1 cellular context compared by ENCODE assay signal in the genomic region with DNA sequence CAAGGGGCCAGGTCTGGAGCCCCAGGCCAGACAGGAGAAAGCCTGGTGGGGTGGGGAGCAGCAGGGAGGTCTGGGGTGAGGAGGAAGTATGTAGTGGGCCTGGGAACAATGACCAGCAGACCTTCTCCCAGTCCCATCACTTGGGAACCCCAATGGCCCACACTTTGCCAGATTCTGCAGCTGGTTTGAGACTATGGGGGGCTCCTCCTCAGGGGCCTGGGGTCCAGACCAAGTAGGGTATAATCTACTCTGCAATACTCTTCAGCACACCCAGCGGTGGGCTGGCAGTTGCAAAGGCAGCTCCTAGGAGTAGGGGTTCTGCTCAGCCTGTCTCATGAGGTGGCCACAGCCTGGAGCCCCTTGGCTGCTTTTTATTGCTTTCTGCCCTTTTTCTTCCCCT.
TF ChIP-seq lines count a peak whose summit lies in the region.

No MANE protein-coding gene starts in this region.

TF ChIP-seq in H1, 55 proteins besides CTCF, POLR2A, EP300 and RAD21:
- TF ChIP-seq, protein P1, sequence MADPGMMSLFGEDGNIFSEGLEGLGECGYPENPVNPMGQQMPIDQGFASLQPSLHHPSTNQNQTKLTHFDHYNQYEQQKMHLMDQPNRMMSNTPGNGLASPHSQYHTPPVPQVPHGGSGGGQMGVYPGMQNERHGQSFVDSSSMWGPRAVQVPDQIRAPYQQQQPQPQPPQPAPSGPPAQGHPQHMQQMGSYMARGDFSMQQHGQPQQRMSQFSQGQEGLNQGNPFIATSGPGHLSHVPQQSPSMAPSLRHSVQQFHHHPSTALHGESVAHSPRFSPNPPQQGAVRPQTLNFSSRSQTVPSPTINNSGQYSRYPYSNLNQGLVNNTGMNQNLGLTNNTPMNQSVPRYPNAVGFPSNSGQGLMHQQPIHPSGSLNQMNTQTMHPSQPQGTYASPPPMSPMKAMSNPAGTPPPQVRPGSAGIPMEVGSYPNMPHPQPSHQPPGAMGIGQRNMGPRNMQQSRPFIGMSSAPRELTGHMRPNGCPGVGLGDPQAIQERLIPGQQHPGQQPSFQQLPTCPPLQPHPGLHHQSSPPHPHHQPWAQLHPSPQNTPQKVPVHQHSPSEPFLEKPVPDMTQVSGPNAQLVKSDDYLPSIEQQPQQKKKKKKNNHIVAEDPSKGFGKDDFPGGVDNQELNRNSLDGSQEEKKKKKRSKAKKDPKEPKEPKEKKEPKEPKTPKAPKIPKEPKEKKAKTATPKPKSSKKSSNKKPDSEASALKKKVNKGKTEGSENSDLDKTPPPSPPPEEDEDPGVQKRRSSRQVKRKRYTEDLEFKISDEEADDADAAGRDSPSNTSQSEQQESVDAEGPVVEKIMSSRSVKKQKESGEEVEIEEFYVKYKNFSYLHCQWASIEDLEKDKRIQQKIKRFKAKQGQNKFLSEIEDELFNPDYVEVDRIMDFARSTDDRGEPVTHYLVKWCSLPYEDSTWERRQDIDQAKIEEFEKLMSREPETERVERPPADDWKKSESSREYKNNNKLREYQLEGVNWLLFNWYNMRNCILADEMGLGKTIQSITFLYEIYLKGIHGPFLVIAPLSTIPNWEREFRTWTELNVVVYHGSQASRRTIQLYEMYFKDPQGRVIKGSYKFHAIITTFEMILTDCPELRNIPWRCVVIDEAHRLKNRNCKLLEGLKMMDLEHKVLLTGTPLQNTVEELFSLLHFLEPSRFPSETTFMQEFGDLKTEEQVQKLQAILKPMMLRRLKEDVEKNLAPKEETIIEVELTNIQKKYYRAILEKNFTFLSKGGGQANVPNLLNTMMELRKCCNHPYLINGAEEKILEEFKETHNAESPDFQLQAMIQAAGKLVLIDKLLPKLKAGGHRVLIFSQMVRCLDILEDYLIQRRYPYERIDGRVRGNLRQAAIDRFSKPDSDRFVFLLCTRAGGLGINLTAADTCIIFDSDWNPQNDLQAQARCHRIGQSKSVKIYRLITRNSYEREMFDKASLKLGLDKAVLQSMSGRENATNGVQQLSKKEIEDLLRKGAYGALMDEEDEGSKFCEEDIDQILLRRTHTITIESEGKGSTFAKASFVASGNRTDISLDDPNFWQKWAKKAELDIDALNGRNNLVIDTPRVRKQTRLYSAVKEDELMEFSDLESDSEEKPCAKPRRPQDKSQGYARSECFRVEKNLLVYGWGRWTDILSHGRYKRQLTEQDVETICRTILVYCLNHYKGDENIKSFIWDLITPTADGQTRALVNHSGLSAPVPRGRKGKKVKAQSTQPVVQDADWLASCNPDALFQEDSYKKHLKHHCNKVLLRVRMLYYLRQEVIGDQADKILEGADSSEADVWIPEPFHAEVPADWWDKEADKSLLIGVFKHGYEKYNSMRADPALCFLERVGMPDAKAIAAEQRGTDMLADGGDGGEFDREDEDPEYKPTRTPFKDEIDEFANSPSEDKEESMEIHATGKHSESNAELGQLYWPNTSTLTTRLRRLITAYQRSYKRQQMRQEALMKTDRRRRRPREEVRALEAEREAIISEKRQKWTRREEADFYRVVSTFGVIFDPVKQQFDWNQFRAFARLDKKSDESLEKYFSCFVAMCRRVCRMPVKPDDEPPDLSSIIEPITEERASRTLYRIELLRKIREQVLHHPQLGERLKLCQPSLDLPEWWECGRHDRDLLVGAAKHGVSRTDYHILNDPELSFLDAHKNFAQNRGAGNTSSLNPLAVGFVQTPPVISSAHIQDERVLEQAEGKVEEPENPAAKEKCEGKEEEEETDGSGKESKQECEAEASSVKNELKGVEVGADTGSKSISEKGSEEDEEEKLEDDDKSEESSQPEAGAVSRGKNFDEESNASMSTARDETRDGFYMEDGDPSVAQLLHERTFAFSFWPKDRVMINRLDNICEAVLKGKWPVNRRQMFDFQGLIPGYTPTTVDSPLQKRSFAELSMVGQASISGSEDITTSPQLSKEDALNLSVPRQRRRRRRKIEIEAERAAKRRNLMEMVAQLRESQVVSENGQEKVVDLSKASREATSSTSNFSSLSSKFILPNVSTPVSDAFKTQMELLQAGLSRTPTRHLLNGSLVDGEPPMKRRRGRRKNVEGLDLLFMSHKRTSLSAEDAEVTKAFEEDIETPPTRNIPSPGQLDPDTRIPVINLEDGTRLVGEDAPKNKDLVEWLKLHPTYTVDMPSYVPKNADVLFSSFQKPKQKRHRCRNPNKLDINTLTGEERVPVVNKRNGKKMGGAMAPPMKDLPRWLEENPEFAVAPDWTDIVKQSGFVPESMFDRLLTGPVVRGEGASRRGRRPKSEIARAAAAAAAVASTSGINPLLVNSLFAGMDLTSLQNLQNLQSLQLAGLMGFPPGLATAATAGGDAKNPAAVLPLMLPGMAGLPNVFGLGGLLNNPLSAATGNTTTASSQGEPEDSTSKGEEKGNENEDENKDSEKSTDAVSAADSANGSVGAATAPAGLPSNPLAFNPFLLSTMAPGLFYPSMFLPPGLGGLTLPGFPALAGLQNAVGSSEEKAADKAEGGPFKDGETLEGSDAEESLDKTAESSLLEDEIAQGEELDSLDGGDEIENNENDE (IDR thresholded peaks at IDR 0.05; ENCODE audit: insufficient replicate concordance, low read length) = no peak
- no peak for TF ChIP-seq SIX5 (IDR thresholded peaks at IDR 0.05; ENCODE audit: low read depth, low read length)
- TF ChIP-seq KDM5A (IDR thresholded peaks at IDR 0.05; ENCODE audit: low read length) = no peak
- no peak for TF ChIP-seq TCF12 (IDR thresholded peaks at IDR 0.05; ENCODE audit: low read depth, low read length)
- TF ChIP-seq GTF2F1 (IDR thresholded peaks at IDR 0.05; ENCODE audit: borderline replicate concordance, low read depth, low read length) = no peak
- TF ChIP-seq SIRT6 (IDR thresholded peaks at IDR 0.05; ENCODE audit: low read length) = no peak
- no peak for TF ChIP-seq CEBPB (IDR thresholded peaks at IDR 0.05; ENCODE audit: low read depth, low read length)
- TF ChIP-seq NANOG (IDR thresholded peaks at IDR 0.05; ENCODE audit: insufficient read depth, low read depth, low read length, poor library complexity, severe bottlenecking) = no peak
- no peak for TF ChIP-seq SRF (IDR thresholded peaks at IDR 0.05; ENCODE audit: low read depth, low read length)
- no peak for TF ChIP-seq CREB1 (IDR thresholded peaks at IDR 0.05)
- no peak for TF ChIP-seq SP2 (IDR thresholded peaks at IDR 0.05; ENCODE audit: low read length)
- TF ChIP-seq JUND (IDR thresholded peaks at IDR 0.05; ENCODE audit: low read length) = no peak
- TF ChIP-seq TAF7 (optimal IDR thresholded peaks at IDR 0.05; ENCODE audit: borderline replicate concordance, low read depth, low read length) = no peak
- no peak for TF ChIP-seq KDM1A (IDR thresholded peaks at IDR 0.05; ENCODE audit: borderline replicate concordance, low read length)
- TF ChIP-seq FOSL1 (IDR thresholded peaks at IDR 0.05; ENCODE audit: insufficient read depth, low read depth, low read length) = no peak
- no peak for TF ChIP-seq ASH2L (IDR thresholded peaks at IDR 0.05; ENCODE audit: low read length)
- no peak for TF ChIP-seq SP1 (IDR thresholded peaks at IDR 0.05; ENCODE audit: low read depth, low read length)
- TF ChIP-seq BACH1 (IDR thresholded peaks at IDR 0.05; ENCODE audit: low read length) = no peak
